23 cellular contexts compared by ENCODE assay signal in genomic region chr14:100674428-100674827, GRCh38. TPM values are rescaled to one million over a fixed set of nuclear protein-coding genes. Genes with fewer than 3 reads are reported as not detected.
"Had no signal": no experiment of that assay in that cellular context is flagged by ENCODE, and none has a peak within 500 bp of the region (broad histone marks: within the 10 kb centered on the region; RNA-seq: fewer than 3 reads in every experiment).

No MANE protein-coding gene starts in this region.

- H3K4me3 ChIP-seq: coronary artery, esophagus squamous epithelium, gastrocnemius medialis, thoracic aorta, upper lobe of left lung had no signal

- H3K4me1 Mint-ChIP-seq: activated B cell treated with CpG ODN at 0.5 μM for 24 hours; activated CD4-positive, alpha-beta T cell treated with anti-CD3 and anti-CD28 coated beads for 36 hours had no signal

- H3K36me3 ChIP-seq: esophagus squamous epithelium, gastrocnemius medialis, thoracic aorta, upper lobe of left lung had no signal

- H3K4me3 Mint-ChIP-seq: activated B cell treated with CpG ODN at 0.5 μM for 24 hours; activated CD4-positive, alpha-beta T cell treated with anti-CD3 and anti-CD28 coated beads for 36 hours; activated naive CD8-positive, alpha-beta T cell treated with anti-CD3 and anti-CD28 coated beads for 36 hours; activated T-cell treated with anti-CD3 and anti-CD28 coated beads, Interleukin-2, amount 50 U/mL, for 4 hours; stimulated activated naive B cell treated with anti-CD40 and anti-IgM and Interleukin-4, amounts not matched to agents 10 μg/mL and 1 μg/mL and 100 μg/mL, for 72 hours had no signal

- H3K27ac Mint-ChIP-seq: activated B cell treated with CpG ODN at 0.5 μM for 24 hours; activated CD4-positive, alpha-beta T cell treated with anti-CD3 and anti-CD28 coated beads for 36 hours; activated naive CD8-positive, alpha-beta T cell treated with anti-CD3 and anti-CD28 coated beads for 36 hours; activated T-helper 2 cell treated with anti-CD3 and anti-CD28 coated beads, Interferon-gamma antibody, Interleukin-2, Interleukin-4, amounts not matched to agents 10 μg/mL and 5 μg/mL and 100 μg/mL, durations not matched to agents 14 hours and 24 hours and 36 hours; stimulated activated naive B cell treated with anti-CD40 and anti-IgM and Interleukin-4, amounts not matched to agents 10 μg/mL and 1 μg/mL and 100 μg/mL, for 72 hours had no signal

- H3K9me3 Mint-ChIP-seq: activated B cell treated with CpG ODN at 0.5 μM for 24 hours; activated naive CD8-positive, alpha-beta T cell treated with anti-CD3 and anti-CD28 coated beads for 36 hours; activated T-cell treated with anti-CD3 and anti-CD28 coated beads, Interleukin-2, amount 50 U/mL, for 4 hours; activated T-helper 2 cell treated with anti-CD3 and anti-CD28 coated beads, Interferon-gamma antibody, Interleukin-2, Interleukin-4, amounts not matched to agents 10 μg/mL and 5 μg/mL and 100 μg/mL, durations not matched to agents 14 hours and 24 hours and 36 hours had no signal

- DNase-seq: activated B cell treated with CpG ODN at 0.5 μM for 24 hours; activated CD4-positive, alpha-beta T cell treated with anti-CD3 and anti-CD28 coated beads for 36 hours; activated CD4-positive, alpha-beta T cell treated with anti-CD3 and anti-CD28 coated beads, Interleukin-2, amount 50 U/mL, for 4 hours; activated CD8-positive, alpha-beta memory T cell treated with anti-CD3 and anti-CD28 coated beads, Interleukin-2, amount 50 U/mL, for 48 hours; activated naive CD4-positive, alpha-beta T cell; activated naive CD8-positive, alpha-beta T cell treated with anti-CD3 and anti-CD28 coated beads for 36 hours; activated T-cell treated with anti-CD3 and anti-CD28 coated beads, Interleukin-2, amount 50 U/mL, for 4 hours; cerebellar nuclear complex; esophagus squamous epithelium; gastrocnemius medialis; head of caudate nucleus; retina; stimulated activated CD4-positive, alpha-beta T cell treated with anti-CD3 and anti-CD28 coated beads, Interleukin-2, amount 100 ng/mL, for 48 hours; stimulated activated CD8-positive, alpha-beta memory T cell treated with anti-CD3 and anti-CD28 coated beads, Interleukin-4, amount 100 ng/mL, for 48 hours; stimulated activated naive B cell treated with anti-CD40 and anti-IgM and Interleukin-4, amounts not matched to agents 10 μg/mL and 1 μg/mL and 100 μg/mL, for 72 hours; T-helper 1 cell; upper lobe of left lung had no signal

- H3K9me3 ChIP-seq: esophagus squamous epithelium, gastrocnemius medialis, thoracic aorta, upper lobe of left lung had no signal

- H3K27ac ChIP-seq: coronary artery, esophagus squamous epithelium, gastrocnemius medialis, thoracic aorta, upper lobe of left lung had no signal

- H3K36me3 Mint-ChIP-seq: activated naive CD8-positive, alpha-beta T cell treated with anti-CD3 and anti-CD28 coated beads for 36 hours; stimulated activated naive B cell treated with anti-CD40 and anti-IgM and Interleukin-4, amounts not matched to agents 10 μg/mL and 1 μg/mL and 100 μg/mL, for 72 hours had no signal

- H3K27me3 ChIP-seq: upper lobe of left lung had no signal

RNA-seq across cellular contexts. Expression of gene DLK1, which starts 52.3 kb away (rescaled TPM):
- total RNA-seq: activated B cell treated with CpG ODN at 0.5 μM for 24 hours; activated CD4-positive, alpha-beta T cell treated with anti-CD3 and anti-CD28 coated beads for 36 hours; activated CD8-positive, alpha-beta memory T cell treated with anti-CD3 and anti-CD28 coated beads for 36 hours; activated naive CD8-positive, alpha-beta T cell treated with anti-CD3 and anti-CD28 coated beads for 36 hours; activated T-helper 2 cell treated with anti-CD3 and anti-CD28 coated beads, Interferon-gamma antibody, Interleukin-2, Interleukin-4, amounts not matched to agents 10 μg/mL and 5 μg/mL and 100 μg/mL, durations not matched to agents 14 hours and 24 hours and 36 hours; esophagus squamous epithelium; mononuclear cell; myocyte; thoracic aorta had no signal
